17 cellular contexts compared by ENCODE assay signal in genomic region chr17:46777943-46778915, GRCh38.
DNase-seq lines count a peak whose midpoint lies in the region; ATAC-seq and TF ChIP-seq lines count a peak whose summit lies in the region.
"Had no signal": no experiment of that assay in that cellular context is flagged by ENCODE, and none has a peak within 500 bp of the region (broad histone marks: within the 10 kb centered on the region; RNA-seq: fewer than 3 reads in every experiment).

No MANE protein-coding gene starts in this region.

- DNase-seq in Ammon's horn (ENCODE audit: low spot score) (peak; percentile 45), HL-60 (ENCODE audit: low read depth in 1 of 2, low spot score in 1 of 2) (peak; percentile 7 to 37), RKO (ENCODE audit: low spot score) (peak; percentile 30), hepatic stellate cell (ENCODE audit: low spot score) (peak; percentile 52)
- DNase-seq in stimulated activated CD4-positive, alpha-beta T cell treated with anti-CD3 and anti-CD28 coated beads, Interleukin-2, amount 100 ng/mL, for 24 hours = no peak
- DNase-seq: activated effector memory CD4-positive, alpha-beta T cell treated with Interleukin-2 at 50 U/mL for 16 hours; amniotic stem cell; Calu3; immature natural killer cell; NCI-H1417 treated with DMSO at 0.1 percent for 48 hours; NCI-H446 treated with DMSO at 0.1 percent for 48 hours; retina; SW 1271 had no signal

- no peak overlapping the region for H3K4me3 ChIP-seq in HL-60 (replicated peaks; ENCODE audit: insufficient read depth, low read length)

- no peak overlapping the region for H3K27ac ChIP-seq in HL-60 (replicated peaks)

- H3K27me3 ChIP-seq in HL-60 (ENCODE audit: insufficient read depth, poor library complexity, severe bottlenecking) = peaks cover 15% of the 10 kb centered on the region

- ATAC-seq in GM18867 (IDR thresholded peaks at IDR 0.05; ENCODE audit: unreplicated experiment) = no peak
- no peak for ATAC-seq in GM19035 (IDR thresholded peaks at IDR 0.05; ENCODE audit: unreplicated experiment)
- no peak for ATAC-seq in HG02938 (IDR thresholded peaks at IDR 0.05; ENCODE audit: unreplicated experiment)
- ATAC-seq: WTC11 had no signal

- TF ChIP-seq CTCF in HL-60 (IDR thresholded peaks at IDR 0.05; ENCODE audit: insufficient read depth, low read length) = no peak

Comparison
In these comparisons a context has a peak if more than half of its experiments do, and no peak if none do; other contexts are left out.
1. DNase-seq: peak in Ammon's horn (single experiment), HL-60 (2 of 2), RKO (single experiment) and hepatic stellate cell (single experiment); none in stimulated activated CD4-positive, alpha-beta T cell treated with anti-CD3 and anti-CD28 coated beads, Interleukin-2, amount 100 ng/mL, for 24 hours (0 of 2).